1 cellular context compared by ENCODE assay signal in the genomic region with DNA sequence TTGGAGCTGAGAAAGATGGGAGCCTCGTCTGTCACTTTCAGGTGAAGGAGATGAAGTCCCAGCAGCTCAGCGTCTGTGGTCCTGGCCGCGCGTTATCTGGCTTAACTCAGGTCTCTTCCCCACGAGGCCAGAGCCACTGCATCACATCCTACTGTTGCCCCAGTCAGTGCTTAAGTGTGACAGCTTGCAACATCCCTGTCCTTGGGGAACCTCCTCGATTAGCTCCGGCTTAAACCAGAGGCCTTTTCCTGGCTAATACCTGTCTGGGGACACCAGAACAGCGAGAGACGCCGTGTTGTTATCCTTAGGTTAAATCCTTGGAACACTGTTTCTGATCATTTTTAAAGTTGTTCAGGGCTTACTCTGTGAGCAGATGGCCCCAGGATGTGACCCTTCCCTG.
TF ChIP-seq lines count a peak whose summit lies in the region.

No MANE protein-coding gene starts in this region.

TF ChIP-seq in HepG2, 621 proteins besides CTCF, POLR2A, EP300 and RAD21 (continued from another document):
- TF ChIP-seq, protein P1, sequence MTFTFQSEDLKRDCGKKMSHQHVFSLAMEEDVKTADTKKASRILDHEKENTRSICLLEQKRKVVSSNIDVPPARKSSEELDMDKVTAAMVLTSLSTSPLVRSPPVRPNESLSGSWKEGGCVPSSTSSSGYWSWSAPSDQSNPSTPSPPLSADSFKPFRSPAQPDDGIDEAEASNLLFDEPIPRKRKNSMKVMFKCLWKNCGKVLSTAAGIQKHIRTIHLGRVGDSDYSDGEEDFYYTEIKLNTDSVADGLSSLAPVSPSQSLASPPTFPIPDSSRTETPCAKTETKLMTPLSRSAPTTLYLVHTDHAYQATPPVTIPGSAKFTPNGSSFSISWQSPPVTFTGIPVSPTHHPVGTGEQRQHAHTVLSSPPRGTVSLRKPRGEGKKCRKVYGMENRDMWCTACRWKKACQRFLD (CRISPR knock-in tag; IDR thresholded peaks at IDR 0.05; ENCODE audit: borderline replicate concordance), result no peak
- TF ChIP-seq, protein P2, sequence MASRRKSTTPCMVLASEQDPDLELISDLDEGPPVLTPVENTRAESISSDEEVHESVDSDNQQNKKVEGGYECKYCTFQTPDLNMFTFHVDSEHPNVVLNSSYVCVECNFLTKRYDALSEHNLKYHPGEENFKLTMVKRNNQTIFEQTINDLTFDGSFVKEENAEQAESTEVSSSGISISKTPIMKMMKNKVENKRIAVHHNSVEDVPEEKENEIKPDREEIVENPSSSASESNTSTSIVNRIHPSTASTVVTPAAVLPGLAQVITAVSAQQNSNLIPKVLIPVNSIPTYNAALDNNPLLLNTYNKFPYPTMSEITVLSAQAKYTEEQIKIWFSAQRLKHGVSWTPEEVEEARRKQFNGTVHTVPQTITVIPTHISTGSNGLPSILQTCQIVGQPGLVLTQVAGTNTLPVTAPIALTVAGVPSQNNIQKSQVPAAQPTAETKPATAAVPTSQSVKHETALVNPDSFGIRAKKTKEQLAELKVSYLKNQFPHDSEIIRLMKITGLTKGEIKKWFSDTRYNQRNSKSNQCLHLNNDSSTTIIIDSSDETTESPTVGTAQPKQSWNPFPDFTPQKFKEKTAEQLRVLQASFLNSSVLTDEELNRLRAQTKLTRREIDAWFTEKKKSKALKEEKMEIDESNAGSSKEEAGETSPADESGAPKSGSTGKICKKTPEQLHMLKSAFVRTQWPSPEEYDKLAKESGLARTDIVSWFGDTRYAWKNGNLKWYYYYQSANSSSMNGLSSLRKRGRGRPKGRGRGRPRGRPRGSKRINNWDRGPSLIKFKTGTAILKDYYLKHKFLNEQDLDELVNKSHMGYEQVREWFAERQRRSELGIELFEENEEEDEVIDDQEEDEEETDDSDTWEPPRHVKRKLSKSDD (CRISPR knock-in tag; IDR thresholded peaks at IDR 0.05; ENCODE audit: low read depth), result no peak
TF ChIP-seq in HepG2: peak in this region for 0.
